In the genomic region with DNA sequence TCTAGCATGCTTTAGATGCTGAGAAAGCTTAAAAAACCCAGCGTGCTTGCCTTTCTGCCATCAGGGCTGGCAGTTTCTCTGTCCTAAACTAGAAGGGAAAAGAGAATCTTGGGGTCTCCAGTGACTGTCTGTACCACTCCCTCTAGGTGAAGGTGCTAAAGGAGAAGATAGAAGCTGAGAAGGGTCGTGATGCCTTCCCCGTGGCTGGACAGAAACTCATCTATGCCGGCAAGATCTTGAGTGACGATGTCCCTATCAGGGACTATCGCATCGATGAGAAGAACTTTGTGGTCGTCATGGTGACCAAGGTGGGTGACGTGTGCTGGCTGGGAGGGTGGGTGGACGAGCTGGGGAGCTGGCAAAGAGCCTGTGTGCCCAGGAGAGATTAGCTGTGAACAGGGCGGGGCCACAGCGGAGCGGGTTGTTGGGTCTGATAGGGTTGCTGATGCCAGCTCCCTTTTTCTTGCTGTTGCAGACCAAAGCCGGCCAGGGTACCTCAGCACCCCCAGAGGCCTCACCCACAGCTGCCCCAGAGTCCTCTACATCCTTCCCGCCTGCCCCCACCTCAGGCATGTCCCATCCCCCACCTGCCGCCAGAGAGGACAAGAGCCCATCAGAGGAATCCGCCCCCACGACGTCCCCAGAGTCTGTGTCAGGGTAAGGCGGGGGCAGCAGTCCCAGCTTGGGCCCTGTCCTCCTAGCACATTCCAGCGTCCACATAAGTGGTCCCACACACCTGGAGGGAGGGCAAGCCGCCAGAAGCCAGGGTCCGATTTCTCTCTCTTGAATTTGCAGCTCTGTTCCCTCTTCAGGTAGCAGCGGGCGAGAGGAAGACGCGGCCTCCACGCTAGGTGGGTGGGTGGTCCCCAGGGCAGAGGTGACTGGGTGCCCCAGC, we compare ENCODE assay signal across 13 cellular contexts. TPM values are rescaled to one million over a fixed set of nuclear protein-coding genes. Genes with fewer than 3 reads are reported as not detected.
DNase-seq lines count a peak whose midpoint lies in the region; ATAC-seq and TF ChIP-seq lines count a peak whose summit lies in the region.
"Had no signal": no experiment of that assay in that cellular context is flagged by ENCODE, and none has a peak within 500 bp of the region (broad histone marks: within the 10 kb centered on the region; RNA-seq: fewer than 3 reads in every experiment).

No MANE protein-coding gene starts in this region.

- H3K9me2 ChIP-seq in OCI-LY7 (ENCODE audit: insufficient read depth, low read length) = no peaks in the 10 kb centered on the region

- no TSS peak for BruUV-seq in OCI-LY7 (replicated peaks; lab: Mats Ljungman, UMichigan)

- H3K4me3 ChIP-seq in OCI-LY7 (ENCODE audit: low read depth, low read length, poor library complexity, severe bottlenecking) (peak overlapping the region; percentile 88), endodermal cell (ENCODE audit: low read length) (peak overlapping the region; percentile 84), gastrocnemius medialis (peak overlapping the region in 1 of 4 donors; percentile 65)

- H3K27me3 Mint-ChIP-seq in activated T-cell treated with anti-CD3 and anti-CD28 coated beads, Interleukin-2, amount 50 U/mL, for 4 hours (ENCODE audit: low read depth) = no peaks in the 10 kb centered on the region
- H3K27me3 Mint-ChIP-seq in endodermal cell (ENCODE audit: insufficient read depth) = no peaks in the 10 kb centered on the region

- TF ChIP-seq CTCF in OCI-LY7 (conservative IDR thresholded peaks at IDR 0.05; ENCODE audit: low read length) (no peak), endodermal cell (conservative IDR thresholded peaks at IDR 0.05) (no peak), gastrocnemius medialis (IDR thresholded peaks at IDR 0.05 in 4 of 5, conservative IDR thresholded peaks at IDR 0.05 in 1 of 5) (no peak)

- no peak for DNase-seq in activated T-cell treated with anti-CD3 and anti-CD28 coated beads, Interleukin-2, amount 50 U/mL, for 4 hours
- no peak for DNase-seq in activated T-cell treated with anti-CD3 and anti-CD28 coated beads, Interleukin-2, amount 50 U/mL, for 48 hours
- DNase-seq in OCI-LY7 (ENCODE audit: low spot score) = no peak
- no peak for DNase-seq in endodermal cell
- no peak for DNase-seq in gastrocnemius medialis
- no peak for DNase-seq in NCI-H1048 (lab: John Stamatoyannopoulos, UW)
- DNase-seq in NCI-H2029 (lab: John Stamatoyannopoulos, UW) = no peak
- DNase-seq in AML-193 (lab: John Stamatoyannopoulos, UW) = no peak
- DNase-seq: cerebellar nuclear complex, foreskin fibroblast, NCI-H2171 treated with DMSO at 0.1 percent for 48 hours, SJCRH30, small intestine had no signal

- H3K36me3 ChIP-seq in OCI-LY7 (ENCODE audit: insufficient read depth, low read length) (peaks cover 89% of the 10 kb centered on the region), endodermal cell (ENCODE audit: control insufficient read depth, insufficient read depth, low read length) (peaks cover 60% of the 10 kb centered on the region), gastrocnemius medialis (peaks cover 0 to 69% of the 10 kb centered on the region in 2 donors)

- H3K36me3 Mint-ChIP-seq in activated T-cell treated with anti-CD3 and anti-CD28 coated beads, Interleukin-2, amount 50 U/mL, for 4 hours (ENCODE audit: insufficient read depth) = peaks cover 45% of the 10 kb centered on the region
- peaks cover 69% of the 10 kb centered on the region for H3K36me3 Mint-ChIP-seq in endodermal cell (ENCODE audit: low read depth)

- peak overlapping the region; percentile 35 for H3K27ac Mint-ChIP-seq in endodermal cell

- H3K27ac ChIP-seq in OCI-LY7 (ENCODE audit: low read depth, low read length, poor library complexity, severe bottlenecking) = no peak overlapping the region
- no peak overlapping the region for H3K27ac ChIP-seq in endodermal cell (ENCODE audit: low read depth, low read length)
- H3K27ac ChIP-seq in gastrocnemius medialis = peak overlapping the region; percentile 96 to 99 (median 98)
- H3K27ac ChIP-seq: SJCRH30 had no signal

- peak overlapping the region; percentile 23 for H3K4me3 Mint-ChIP-seq in activated T-cell treated with anti-CD3 and anti-CD28 coated beads, Interleukin-2, amount 50 U/mL, for 4 hours
- no peak overlapping the region for H3K4me3 Mint-ChIP-seq in endodermal cell

- POLR2A ChIA-PET in OCI-LY7 (lab: Charles Lee) = no interaction called here

- H3K9me3 ChIP-seq in OCI-LY7 (ENCODE audit: low read length) (no peaks in the 10 kb centered on the region), endodermal cell (ENCODE audit: control insufficient read depth, low read length) (no peaks in the 10 kb centered on the region), gastrocnemius medialis (no peaks in the 10 kb centered on the region)
- H3K9me3 ChIP-seq: SJCRH30 had no signal

- no peak for ATAC-seq in activated T-cell treated with anti-CD3 and anti-CD28 coated beads, Interleukin-2, amount 50 U/mL, for 4 hours
- ATAC-seq in gastrocnemius medialis = no peak

- 92 to 95% methylated on average over 15 to 28 of the region's 28 CpGs for WGBS in endodermal cell (ENCODE audit: insufficient coverage in 1 of 2, insufficient read length in 1 of 2), 2 experiments

- peaks cover 20% of the 10 kb centered on the region for H3K79me2 ChIP-seq in OCI-LY7 (ENCODE audit: insufficient read depth, low read depth, low read length)

- no peak overlapping the region for H2AFZ ChIP-seq in OCI-LY7 (ENCODE audit: low read length)

- H3K4me2 ChIP-seq in OCI-LY7 (ENCODE audit: low read length) = peak overlapping the region; percentile 95

- no peaks in the 10 kb centered on the region for H3K9me3 Mint-ChIP-seq in activated T-cell treated with anti-CD3 and anti-CD28 coated beads, Interleukin-2, amount 50 U/mL, for 4 hours
- no peaks in the 10 kb centered on the region for H3K9me3 Mint-ChIP-seq in endodermal cell

- peaks cover 14% of the 10 kb centered on the region; the same call in 1 of the 2 replicates for H4K20me1 ChIP-seq in OCI-LY7 (ENCODE audit: insufficient read depth, low read length)

- H3K9ac ChIP-seq in endodermal cell (ENCODE audit: extremely low read depth, low read length, poor library complexity, severe bottlenecking) = no peak overlapping the region

- intact Hi-C loops in OCI-LY7 (cut with micrococcal nuclease; ENCODE audit: unreplicated experiment) = no loop called here
- intact Hi-C loops in gastrocnemius medialis (cut with DNase I; ENCODE audit: low total_unique reads) = loop anchor here (10.0 kb wide), 1 partner anchor 897 kb away; no protein-coding TSS in a partner anchor

- H3K4me1 Mint-ChIP-seq in activated T-cell treated with anti-CD3 and anti-CD28 coated beads, Interleukin-2, amount 50 U/mL, for 4 hours (ENCODE audit: low read depth) = peaks cover 29% of the 10 kb centered on the region
- H3K4me1 Mint-ChIP-seq in endodermal cell = peaks cover 8% of the 10 kb centered on the region

- H3K4me1 ChIP-seq in OCI-LY7 (ENCODE audit: insufficient read depth, low read length, poor library complexity, severe bottlenecking) (peaks cover 36% of the 10 kb centered on the region), endodermal cell (ENCODE audit: control insufficient read depth, insufficient read depth, low read length) (no peaks in the 10 kb centered on the region), gastrocnemius medialis (peaks cover 38 to 39% of the 10 kb centered on the region in 2 donors)

- TF ChIP-seq POLR2A in gastrocnemius medialis (IDR thresholded peaks at IDR 0.05) = no peak

- H3K27me3 ChIP-seq in endodermal cell (ENCODE audit: control insufficient read depth, insufficient read depth, low read length, poor library complexity, severe bottlenecking) = no peaks in the 10 kb centered on the region
- no peaks in the 10 kb centered on the region for H3K27me3 ChIP-seq in gastrocnemius medialis
- H3K27me3 ChIP-seq: SJCRH30 had no signal

- in situ Hi-C loops in gastrocnemius medialis (cut with MboI; ENCODE audit: low sequenced_read_pairs in 4 of 4) = no loop called here

- CTCF ChIA-PET in OCI-LY7 (lab: Charles Lee; ENCODE audit: unreplicated experiment) = no interaction called here

RNA-seq across cellular contexts. Expression of gene RAD23A, which starts 2.3 kb away (rescaled TPM):
- total RNA-seq in activated T-cell treated with anti-CD3 and anti-CD28 coated beads, Interleukin-2, amount 50 U/mL, for 4 hours = 100 to 1,000 TPM; 256 to 265 (median 264) TPM
- 237 and 243 TPM in 2 replicates for total RNA-seq in OCI-LY7 (2014; rRNA removed; shearing (Covaris generic))
- total RNA-seq in OCI-LY7 (2022) = 171 and 183 TPM in 2 replicates
- total RNA-seq in endodermal cell = 100 to 1,000 TPM in 1 of 2 donors, 10 to 100 TPM in 1; 75.5 to 117 TPM
- 91.9 TPM for polyA plus RNA-seq in endodermal cell (2013, experiment 1 of 2)
- 87.3 TPM for polyA plus RNA-seq in endodermal cell (2013, experiment 2 of 2)
- total RNA-seq in gastrocnemius medialis = 100 to 1,000 TPM; 618 to 949 (median 780) TPM

RNA-seq across cellular contexts. Expression of gene GADD45GIP1, which starts 9.1 kb away (rescaled TPM):
- total RNA-seq in activated T-cell treated with anti-CD3 and anti-CD28 coated beads, Interleukin-2, amount 50 U/mL, for 4 hours = 10 to 100 TPM; 60.5 to 65.2 (median 61.8) TPM
- 29.5 and 43.0 TPM in 2 replicates for total RNA-seq in OCI-LY7 (2014; rRNA removed; shearing (Covaris generic))
- 24.7 and 32.4 TPM in 2 replicates for total RNA-seq in OCI-LY7 (2022)
- 10 to 100 TPM; 31.0 to 34.9 TPM for total RNA-seq in endodermal cell
- 37.5 TPM for polyA plus RNA-seq in endodermal cell (2013, experiment 1 of 2)
- 41.7 TPM for polyA plus RNA-seq in endodermal cell (2013, experiment 2 of 2)
- 10 to 100 TPM; 50.7 to 71.0 (median 61.4) TPM for total RNA-seq in gastrocnemius medialis

RNA-seq across cellular contexts. Expression of gene CALR, which starts 9.5 kb away (rescaled TPM):
- 1,000 to 10,000 TPM; 1,489 to 1,621 (median 1,575) TPM for total RNA-seq in activated T-cell treated with anti-CD3 and anti-CD28 coated beads, Interleukin-2, amount 50 U/mL, for 4 hours
- total RNA-seq in OCI-LY7 (2014; rRNA removed; shearing (Covaris generic)) = 1,039 and 1,069 TPM in 2 replicates
- total RNA-seq in OCI-LY7 (2022) (398 and 581 TPM in 2 replicates), endodermal cell (1,000 to 10,000 TPM in 1 of 2 donors, 100 to 1,000 TPM in 1; 873 to 1,303 TPM), gastrocnemius medialis (100 to 1,000 TPM; 110 to 195 (median 135) TPM)
- 723 TPM for polyA plus RNA-seq in endodermal cell (2013, experiment 1 of 2)
- 735 TPM for polyA plus RNA-seq in endodermal cell (2013, experiment 2 of 2)

RNA-seq across cellular contexts. Expression of gene FARSA, which starts 14.4 kb away (rescaled TPM):
- total RNA-seq in activated T-cell treated with anti-CD3 and anti-CD28 coated beads, Interleukin-2, amount 50 U/mL, for 4 hours = 100 to 1,000 TPM; 345 to 368 (median 368) TPM
- 96.1 and 135 TPM in 2 replicates for total RNA-seq in OCI-LY7 (2014; rRNA removed; shearing (Covaris generic))
- total RNA-seq in OCI-LY7 (2022) (90.7 and 117 TPM in 2 replicates), endodermal cell (10 to 100 TPM; 65.1 to 70.8 TPM), gastrocnemius medialis (10 to 100 TPM; 40.7 to 68.8 (median 62.3) TPM)
- 43.7 TPM for polyA plus RNA-seq in endodermal cell (2013, experiment 1 of 2)
- polyA plus RNA-seq in endodermal cell (2013, experiment 2 of 2) = 40.0 TPM

RNA-seq across cellular contexts. Expression of gene DAND5, which starts 21.4 kb away (rescaled TPM):
- total RNA-seq in activated T-cell treated with anti-CD3 and anti-CD28 coated beads, Interleukin-2, amount 50 U/mL, for 4 hours = not detected
- 0.06 and 0.18 TPM in 2 replicates for total RNA-seq in OCI-LY7 (2014; rRNA removed; shearing (Covaris generic))
- total RNA-seq in OCI-LY7 (2022) = 0.77 and 0.84 TPM in 2 replicates
- total RNA-seq in endodermal cell = under 1 TPM; 0.13 to 0.40 TPM
- not detected for polyA plus RNA-seq in endodermal cell (2013, experiment 1 of 2)
- not detected for polyA plus RNA-seq in endodermal cell (2013, experiment 2 of 2)
- not detected for total RNA-seq in gastrocnemius medialis
- total RNA-seq: SJCRH30 had no signal

Comparison
In these comparisons a context has a peak if more than half of its experiments do, and no peak if none do; other contexts are left out.
1. H3K27ac ChIP-seq: peak in gastrocnemius medialis (4 of 4); none in OCI-LY7 (single experiment) and endodermal cell (single experiment).